Comparison of ENCODE assay signal across 8 cellular contexts in the genomic region with DNA sequence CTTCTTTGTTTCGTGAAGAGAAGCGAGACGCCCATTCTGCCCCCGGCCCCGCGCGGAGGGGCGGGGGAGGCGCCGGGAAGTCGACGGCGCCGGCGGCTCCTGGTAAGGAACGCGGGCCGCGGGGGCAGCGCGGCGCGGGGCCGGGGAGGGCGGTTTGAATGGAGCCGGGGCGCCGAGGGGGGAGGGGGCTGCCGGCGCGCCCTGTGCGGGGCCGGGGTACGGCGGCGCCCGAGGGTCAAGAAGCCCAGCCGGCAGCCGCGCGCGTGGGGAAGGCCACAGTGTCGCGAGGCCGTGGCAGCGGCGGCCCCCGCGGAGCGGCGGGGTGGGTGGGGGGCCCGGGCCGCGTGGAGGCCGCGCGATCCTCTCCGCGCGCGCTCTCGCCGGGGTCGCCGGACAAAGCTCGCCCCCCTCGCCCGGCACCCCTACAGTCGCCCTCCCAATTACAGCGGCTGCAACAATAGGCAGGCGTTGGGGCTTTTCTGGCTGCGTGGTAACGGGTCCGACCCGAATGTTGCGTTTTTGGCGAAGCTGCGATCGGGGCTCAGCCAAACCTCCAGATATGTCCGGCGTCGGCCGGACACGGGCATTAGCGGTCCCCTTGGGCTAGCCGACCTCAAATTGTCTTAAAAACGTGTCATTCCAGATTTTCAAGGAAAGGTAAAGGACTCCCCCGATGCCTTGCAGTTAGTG. TPM values are rescaled to one million over a fixed set of nuclear protein-coding genes. Genes with fewer than 3 reads are reported as not detected.
DNase-seq lines count a peak whose midpoint lies in the region; ATAC-seq and TF ChIP-seq lines count a peak whose summit lies in the region.

No MANE protein-coding gene starts in this region.

- DNase-seq in A673 (ENCODE audit: low spot score), result peak; percentile 39
- peak; percentile 31 for DNase-seq in RPMI8226
- peak; percentile 35 for DNase-seq in dedifferentiated amniotic fluid mesenchymal stem cell (ENCODE audit: extremely low spot score)
- peak in 39 of 49 donors; percentile 14 to 86 (median 70) for DNase-seq in substantia nigra (lab: John Stamatoyannopoulos, UW)
- DNase-seq in stimulated activated CD4-positive, alpha-beta T cell treated with anti-CD3 and anti-CD28 coated beads, Interleukin-15, amount 100 ng/mL, for 24 hours, result no peak

- CTCF ChIA-PET in A673 (lab: Charles Lee), result no interaction called here

- peaks cover 3% of the 10 kb centered on the region for H3K4me1 ChIP-seq in A673 (ENCODE audit: insufficient read depth, low read length, poor library complexity, severe bottlenecking)
- peaks cover 0 to 10% (median 8%) of the 10 kb centered on the region in 4 donors for H3K4me1 ChIP-seq in liver (ENCODE audit: control insufficient read depth in 4 of 4, insufficient read depth in 4 of 4, low read length in 3 of 4)

- TF ChIP-seq CTCF in A673 (conservative IDR thresholded peaks at IDR 0.05; ENCODE audit: low read depth, low read length) (no peak), liver (IDR thresholded peaks at IDR 0.05; ENCODE audit: low read depth, low read length, missing input control) (no peak)

- ATAC-seq in GM18498 (IDR thresholded peaks at IDR 0.05; ENCODE audit: unreplicated experiment) (peak; percentile 47), HG02943 (IDR thresholded peaks at IDR 0.05; ENCODE audit: low read depth, unreplicated experiment) (peak; percentile 43)

- H3K36me3 ChIP-seq in A673 (ENCODE audit: insufficient read depth, low read length, poor library complexity, severe bottlenecking) (peaks cover 6% of the 10 kb centered on the region), liver (ENCODE audit: control insufficient read depth in 4 of 4, insufficient read depth in 3 of 4, low read depth in 1 of 4, low read length in 3 of 4) (no peaks in the 10 kb centered on the region)

- POLR2A ChIA-PET in A673 (lab: Charles Lee; ENCODE audit: low non-redundant PET), result no interaction called here

- intact Hi-C loops in A673 (cut with micrococcal nuclease; ENCODE audit: unreplicated experiment), result no loop called here

- H3K27ac ChIP-seq in A673 (ENCODE audit: low read depth, low read length, poor library complexity, severe bottlenecking) (peak overlapping the region; percentile 95), liver (ENCODE audit: low read depth in 1 of 2, low read length in 2 of 2) (peak overlapping the region; percentile 53 to 80), substantia nigra (ENCODE audit: low read depth, low read length, poor library complexity, severe bottlenecking) (peak overlapping the region; percentile 76)

- BruUV-seq in A673 (replicated peaks; lab: Mats Ljungman, UMichigan), result no TSS peak

- H3K9me3 ChIP-seq in A673 (ENCODE audit: low read depth, low read length, poor library complexity, severe bottlenecking) (no peaks in the 10 kb centered on the region), liver (ENCODE audit: control insufficient read depth in 4 of 4, low read length in 3 of 4) (no peaks in the 10 kb centered on the region)

- WGBS in liver, result under 1% methylated on average over 88 of the region's 88 CpGs

- H3K4me3 ChIP-seq in A673 (ENCODE audit: low read depth, low read length, poor library complexity, severe bottlenecking) (peak overlapping the region; percentile 100), liver (ENCODE audit: low read depth in 1 of 3, low read length in 3 of 3) (peak overlapping the region; percentile 68 to 99 (median 95))

- H3K27me3 ChIP-seq in A673 (replicated peaks; ENCODE audit: insufficient read depth, low read depth, low read length, poor library complexity) (no peaks in the 10 kb centered on the region), liver (ENCODE audit: control insufficient read depth in 4 of 4, insufficient read depth in 4 of 4, low read length in 3 of 4) (no peaks in the 10 kb centered on the region)

- peak overlapping the region; percentile 50 to 51 for H3K9ac ChIP-seq in liver (ENCODE audit: low read depth in 1 of 2, low read length in 2 of 2)

- TF ChIP-seq RAD21 in liver (IDR thresholded peaks at IDR 0.05), result no peak

TF ChIP-seq in liver, 16 proteins besides CTCF, POLR2A, EP300 and RAD21:
- TF ChIP-seq JUND (IDR thresholded peaks at IDR 0.05) (no peak), EGR1 (IDR thresholded peaks at IDR 0.05; ENCODE audit: low read depth in 2 of 2) (no peak), ZBTB33 (IDR thresholded peaks at IDR 0.05) (no peak), GABPA (IDR thresholded peaks at IDR 0.05 in 1 of 2, conservative IDR thresholded peaks at IDR 0.05 in 1 of 2) (no peak)

RNA-seq across cellular contexts. Expression of gene SMARCA4, which starts 0.4 kb away (rescaled TPM):
- 307 and 319 TPM in 2 replicates for total RNA-seq in A673 (2021)
- total RNA-seq in liver, result 10 to 100 TPM; 28.9 to 35.4 TPM
- polyA plus RNA-seq in liver, result 10 to 100 TPM; 15.9 to 16.0 TPM

RNA-seq across cellular contexts. Expression of gene TIMM29, which starts 32.6 kb away (rescaled TPM):
- total RNA-seq in A673 (2021) (30.0 and 32.5 TPM in 2 replicates), liver (10 to 100 TPM; 18.8 to 25.2 TPM)
- polyA plus RNA-seq in liver, result 10 to 100 TPM in 1 of 2 donors, 1 to 10 TPM in 1; 9.4 to 10.4 TPM

RNA-seq across cellular contexts. Expression of gene YIPF2, which starts 32.8 kb away (rescaled TPM):
- total RNA-seq in A673 (2021) (24.5 and 24.6 TPM in 2 replicates), liver (10 to 100 TPM; 34.7 to 37.4 TPM)
- polyA plus RNA-seq in liver, result 10 to 100 TPM; 13.2 to 36.9 TPM
